ENCODE assay signal across 9 cellular contexts in the genomic region with DNA sequence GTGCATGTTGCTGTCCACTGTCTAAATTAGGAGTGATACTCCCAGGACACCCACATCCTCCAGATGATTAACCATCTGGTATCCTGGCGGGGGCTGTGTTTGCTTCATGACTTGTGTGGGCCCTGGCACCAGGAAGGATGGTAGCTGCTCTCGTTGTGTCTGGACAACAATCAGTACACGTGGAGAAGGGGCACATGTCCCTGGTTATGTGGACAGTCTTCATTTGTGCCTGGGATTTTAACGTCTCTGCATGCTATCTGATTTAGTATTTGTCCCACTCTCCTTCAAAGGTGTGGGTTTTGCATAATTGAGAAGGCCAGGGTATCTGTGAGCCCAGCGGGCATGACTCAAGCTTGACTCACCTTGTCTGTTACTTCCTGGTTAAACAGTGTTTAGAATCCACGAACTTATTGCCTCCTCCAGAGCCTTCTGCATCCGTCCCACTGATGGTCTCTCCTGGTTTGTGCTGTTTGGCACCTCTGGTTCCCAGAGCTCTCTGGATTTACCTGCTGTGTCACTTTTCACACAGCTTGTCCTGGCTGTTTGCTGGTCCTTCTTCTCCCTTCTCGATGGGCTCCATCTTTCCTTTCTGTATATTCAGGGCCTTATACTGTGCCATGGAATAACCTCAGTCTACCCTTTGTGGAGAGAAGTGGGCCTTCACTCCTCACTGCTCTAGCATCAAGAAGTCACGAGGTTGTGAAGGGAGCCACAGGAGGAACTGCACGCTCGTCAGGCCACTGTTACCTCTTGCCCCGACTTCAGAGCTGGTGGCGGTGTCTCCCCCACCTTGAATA. TPM values are rescaled to one million over a fixed set of nuclear protein-coding genes. Genes with fewer than 3 reads are reported as not detected.
A peak's percentile ranks its signal among the peaks of the same experiment; 100 is the strongest.
DNase-seq lines count a peak whose midpoint lies in the region; ATAC-seq, FAIRE-seq and TF ChIP-seq lines count a peak whose summit lies in the region.
"Had no signal": no experiment of that assay in that cellular context is flagged by ENCODE, and none has a peak within 500 bp of the region (broad histone marks: within the 10 kb centered on the region; RNA-seq: fewer than 3 reads in every experiment).

No MANE protein-coding gene starts in this region.

- POLR2A ChIA-PET in GM12878 (lab: Charles Lee), result no interaction called here

- no peaks in the 10 kb centered on the region for H3K9me3 ChIP-seq in GM12878 (replicated peaks; ENCODE audit: control insufficient read depth, insufficient read depth, low read length)
- H3K9me3 ChIP-seq: esophagus squamous epithelium had no signal

- intact Hi-C loops in GM12878 (cut with micrococcal nuclease; ENCODE audit: unreplicated experiment), result no loop called here

- H2AFZ ChIP-seq in GM12878 (ENCODE audit: control insufficient read depth, low read depth, low read length), result no peak overlapping the region

- no peaks in the 10 kb centered on the region for H3K4me1 ChIP-seq in GM12878 (ENCODE audit: control insufficient read depth, insufficient read depth, low read length)
- H3K4me1 ChIP-seq: esophagus squamous epithelium had no signal

- H3K9ac ChIP-seq in GM12878 (ENCODE audit: control insufficient read depth, insufficient read depth, low read length), result no peak overlapping the region

- CTCF ChIA-PET in GM12878 (lab: Yijun Ruan, JAX), result interaction anchor here (0.9 kb wide), 2 partner anchors 9 to 19 kb away, joined by 3 read pairs; no protein-coding TSS in a partner anchor

- H3K4me2 ChIP-seq in GM12878 (ENCODE audit: control insufficient read depth, insufficient read depth), result no peak overlapping the region

- DNase-seq in DMS53 treated with DMSO at 0.1 percent for 48 hours (lab: John Stamatoyannopoulos, UW; ENCODE audit: unreplicated experiment), result peak; percentile 57
- DNase-seq in HT-29 (ENCODE audit: low spot score), result peak; percentile 77
- DNase-seq in GM12878 (ENCODE audit: low read depth, low spot score), result no peak
- DNase-seq in nephron progenitor cell, result no peak
- DNase-seq in putamen (ENCODE audit: low spot score), result no peak
- DNase-seq in stimulated activated CD4-positive, alpha-beta T cell treated with anti-CD3 and anti-CD28 coated beads, Interleukin-12 subunit alpha, Interleukin-12 subunit beta, amount 100 ng/mL, for 4 hours, result no peak
- DNase-seq: esophagus squamous epithelium, WERI-Rb-1 had no signal

- RAD21 ChIA-PET in GM12878 (lab: Charles Lee; ENCODE audit: unreplicated experiment), result no interaction called here

- no peak overlapping the region for H3K4me3 Mint-ChIP-seq in nephron progenitor cell

- peaks cover 7% of the 10 kb centered on the region for H3K27me3 Mint-ChIP-seq in nephron progenitor cell (ENCODE audit: low read depth, poor library complexity)

- no peak for TF ChIP-seq EP300 in GM12878 (IDR thresholded peaks at IDR 0.05; ENCODE audit: borderline replicate concordance in 1 of 2, control insufficient read depth in 1 of 2, low read depth in 2 of 2, low read length in 2 of 2)

- 18% methylated on average over 13 of the region's 13 CpGs for WGBS in GM12878 (ENCODE audit: insufficient coverage, insufficient replicate concordance, low lambda C conversion rate, missing lambda C conversion rate)

- no TSS peak for BruUV-seq in GM12878 (replicated peaks; lab: Mats Ljungman, UMichigan)

- no peaks in the 10 kb centered on the region for H3K9me3 Mint-ChIP-seq in nephron progenitor cell

- H3K4me1 Mint-ChIP-seq in nephron progenitor cell, result peaks cover 51% of the 10 kb centered on the region

- TF ChIP-seq CTCF in GM12878 (IDR thresholded peaks at IDR 0.05 in 2 of 3, conservative IDR thresholded peaks at IDR 0.05 in 1 of 3; ENCODE audit: control insufficient read depth in 2 of 3, extremely low read depth in 1 of 3, insufficient read depth in 1 of 3, low read depth in 3 of 3, low read length in 3 of 3) (no peak), nephron progenitor cell (IDR thresholded peaks at IDR 0.05) (no peak)

- no peaks in the 10 kb centered on the region for H4K20me1 ChIP-seq in GM12878 (ENCODE audit: control insufficient read depth, insufficient read depth)

- SMC1A ChIA-PET in GM12878 (lab: Charles Lee; ENCODE audit: uncharacterized antibody, unreplicated experiment), result no interaction called here

- H3K27ac ChIP-seq in GM12878 (ENCODE audit: control insufficient read depth, insufficient read depth), result no peak overlapping the region
- H3K27ac ChIP-seq: esophagus squamous epithelium, WERI-Rb-1 had no signal

- TF ChIP-seq RAD21 in GM12878 (IDR thresholded peaks at IDR 0.05; ENCODE audit: insufficient read depth, low read depth, low read length), result no peak

- no peak overlapping the region for H3K4me3 ChIP-seq in GM12878
- H3K4me3 ChIP-seq: esophagus squamous epithelium had no signal

- ATAC-seq in GM12878 (no peak), GM21619 (IDR thresholded peaks at IDR 0.05; ENCODE audit: unreplicated experiment) (no peak)

- FAIRE-seq in GM12878 (lab: Jason Lieb, UNC), result no peak

- no peaks in the 10 kb centered on the region for H3K36me3 ChIP-seq in GM12878 (ENCODE audit: control insufficient read depth in 2 of 2, insufficient read depth in 2 of 2, low read length in 1 of 2)
- H3K36me3 ChIP-seq: esophagus squamous epithelium, WERI-Rb-1 had no signal

- in situ Hi-C loops in GM12878 (cut with MboI), result no loop called here

- TF ChIP-seq POLR2A in GM12878 (IDR thresholded peaks at IDR 0.05; ENCODE audit: low read depth, low read length), result no peak

- no peaks in the 10 kb centered on the region for H3K79me2 ChIP-seq in GM12878 (ENCODE audit: control insufficient read depth, insufficient read depth, low read length)

- H3K36me3 Mint-ChIP-seq in nephron progenitor cell (ENCODE audit: low read depth), result peaks cover 4% of the 10 kb centered on the region

- peaks cover 0 to 3% of the 10 kb centered on the region in 2 experiments; a peak in 2 of 4 replicates for H3K27me3 ChIP-seq in GM12878 (replicated peaks in 1 of 2; ENCODE audit: control insufficient read depth in 2 of 2, insufficient read depth in 2 of 2, low read length in 1 of 2)

- peak overlapping the region; percentile 34 for H3K27ac Mint-ChIP-seq in nephron progenitor cell

TF ChIP-seq in GM12878, 131 proteins besides CTCF, POLR2A, EP300 and RAD21:
- TF ChIP-seq, protein P1, sequence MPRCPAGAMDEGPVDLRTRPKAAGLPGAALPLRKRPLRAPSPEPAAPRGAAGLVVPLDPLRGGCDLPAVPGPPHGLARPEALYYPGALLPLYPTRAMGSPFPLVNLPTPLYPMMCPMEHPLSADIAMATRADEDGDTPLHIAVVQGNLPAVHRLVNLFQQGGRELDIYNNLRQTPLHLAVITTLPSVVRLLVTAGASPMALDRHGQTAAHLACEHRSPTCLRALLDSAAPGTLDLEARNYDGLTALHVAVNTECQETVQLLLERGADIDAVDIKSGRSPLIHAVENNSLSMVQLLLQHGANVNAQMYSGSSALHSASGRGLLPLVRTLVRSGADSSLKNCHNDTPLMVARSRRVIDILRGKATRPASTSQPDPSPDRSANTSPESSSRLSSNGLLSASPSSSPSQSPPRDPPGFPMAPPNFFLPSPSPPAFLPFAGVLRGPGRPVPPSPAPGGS (IDR thresholded peaks at IDR 0.05; ENCODE audit: borderline replicate concordance, insufficient read depth, low read depth, low read length, poor library complexity, severe bottlenecking), result peak; percentile 19
- no peak for TF ChIP-seq GABPA (IDR thresholded peaks at IDR 0.05; ENCODE audit: low read depth)

RNA-seq across cellular contexts. Expression of a gene that starts 32.5 kb away (rescaled TPM):
- not detected in 2 replicates for total RNA-seq in HT-29 (2014; rRNA removed; shearing (Covaris generic))
- total RNA-seq in GM12878 (2013; cell fraction: nucleolus; rRNA removed), result not detected in 2 replicates
- total RNA-seq in GM12878 (2014; rRNA removed), result not detected in 2 replicates
- total RNA-seq in GM12878 (2014; rRNA removed; fragmentation: Illumina TruSeq; extraction: Trizol), result not detected in 2 replicates
- total RNA-seq in GM12878 (2021), result 0.21 TPM in 1 of 2 replicates, not detected in the other
- polyA plus RNA-seq in GM12878 (2011; ENCODE audit: low read depth), result 0.07 TPM
- polyA plus RNA-seq in GM12878 (2011; rRNA removed), result 0.06 and 0.07 TPM in 2 replicates
- 0.13 TPM in 1 of 2 replicates, not detected in the other for polyA plus RNA-seq in GM12878 (2011; cell fraction: cytosol; rRNA removed)
- 0.04 and 0.10 TPM in 2 replicates for polyA plus RNA-seq in GM12878 (2011; cell fraction: nucleus; rRNA removed)
- 0.22 and 0.72 TPM in 2 replicates for polyA plus RNA-seq in GM12878 (2012)
- polyA plus RNA-seq in GM12878 (2014; fragmentation: Illumina TruSeq; extraction: Trizol), result 0.07 TPM in 1 of 2 replicates, not detected in the other
- under 1 TPM in 1 of 2 experiments, not detected in 1; 0.11 TPM for polyA plus RNA-seq in GM12878 (2014; fragmentation: Nextera tagmentation; extraction: Ambion mirVana)
- not detected in 2 replicates for polyA plus RNA-seq in GM12878 (2014; rRNA removed)
- under 1 TPM in 1 of 2 experiments, not detected in 1; 0.49 TPM for polyA plus RNA-seq in GM12878 (2016; fragmentation: Nextera tagmentation; extraction: Ambion mirVana)
- not detected in 2 replicates for polyA minus RNA-seq in GM12878 (2011; rRNA and poly(A)+ RNA removed)
- polyA minus RNA-seq in GM12878 (2011; cell fraction: cytosol; rRNA and poly(A)+ RNA removed), result not detected in 2 replicates
- not detected in 2 replicates for polyA minus RNA-seq in GM12878 (2011; cell fraction: nucleus; rRNA and poly(A)+ RNA removed)

Comparison
In these comparisons a context has a peak if more than half of its experiments do, and no peak if none do; other contexts are left out.
1. DNase-seq: peak in DMS53 treated with DMSO at 0.1 percent for 48 hours (single experiment) and HT-29 (single experiment); none in GM12878 (single experiment), nephron progenitor cell (single experiment), putamen (single experiment) and stimulated activated CD4-positive, alpha-beta T cell treated with anti-CD3 and anti-CD28 coated beads, Interleukin-12 subunit alpha, Interleukin-12 subunit beta, amount 100 ng/mL, for 4 hours (single experiment).